8 cellular contexts compared by ENCODE assay signal in genomic region chr7:80453699-80454340, GRCh38. TPM values are rescaled to one million over a fixed set of nuclear protein-coding genes. Genes with fewer than 3 reads are reported as not detected.
DNase-seq lines count a peak whose midpoint lies in the region; ATAC-seq and TF ChIP-seq lines count a peak whose summit lies in the region.

No MANE protein-coding gene starts in this region.

- H3K9me3 ChIP-seq in mammary epithelial cell (replicated peaks; ENCODE audit: insufficient read depth, low read length) (no peaks in the 10 kb centered on the region), neural cell (ENCODE audit: low read length) (no peaks in the 10 kb centered on the region), thyroid gland (no peaks in the 10 kb centered on the region)

- H3K27ac ChIP-seq in mammary epithelial cell (ENCODE audit: insufficient read depth, low read depth, low read length), result no peak overlapping the region
- no peak overlapping the region for H3K27ac ChIP-seq in neural cell (ENCODE audit: low read length)
- no peak overlapping the region for H3K27ac ChIP-seq in thyroid gland

- TF ChIP-seq RAD21 in neural cell (conservative IDR thresholded peaks at IDR 0.05), result peak; percentile 86

- TF ChIP-seq EP300 in neural cell (conservative IDR thresholded peaks at IDR 0.05; ENCODE audit: poor library complexity, severe bottlenecking), result no peak

- H3K4me1 ChIP-seq in mammary epithelial cell (ENCODE audit: insufficient read depth, low read length) (peaks cover 4% of the 10 kb centered on the region), thyroid gland (no peaks in the 10 kb centered on the region)

- H3K9me2 ChIP-seq in neural cell (ENCODE audit: insufficient read depth, low read length), result no peaks in the 10 kb centered on the region

- ATAC-seq in HG03520 (IDR thresholded peaks at IDR 0.05; ENCODE audit: unreplicated experiment), result no peak
- no peak for ATAC-seq in GM21390 (IDR thresholded peaks at IDR 0.05; ENCODE audit: unreplicated experiment)

- H3K36me3 ChIP-seq in GM06990 (ENCODE audit: control insufficient read depth, insufficient read depth, low read length) (no peaks in the 10 kb centered on the region), mammary epithelial cell (ENCODE audit: insufficient read depth, low read length) (no peaks in the 10 kb centered on the region), neural cell (ENCODE audit: insufficient read depth, low read length) (no peaks in the 10 kb centered on the region), thyroid gland (no peaks in the 10 kb centered on the region)

- H4K20me1 ChIP-seq in mammary epithelial cell (ENCODE audit: insufficient read depth, low read length), result no peaks in the 10 kb centered on the region
- no peaks in the 10 kb centered on the region for H4K20me1 ChIP-seq in neural cell (ENCODE audit: insufficient read depth)

- TF ChIP-seq CTCF in GM06990 (IDR thresholded peaks at IDR 0.05; ENCODE audit: insufficient read depth, low read length, poor library complexity, severe bottlenecking) (peak; percentile 20), mammary epithelial cell (conservative IDR thresholded peaks at IDR 0.05 in 1 of 2, IDR thresholded peaks at IDR 0.05 in 1 of 2; ENCODE audit: extremely low read depth in 1 of 2, insufficient read depth in 1 of 2, low read depth in 1 of 2, low read length in 2 of 2) (peak; percentile 38 to 39), neural cell (IDR thresholded peaks at IDR 0.05; ENCODE audit: poor library complexity, severe bottlenecking) (peak; percentile 79), thyroid gland (IDR thresholded peaks at IDR 0.05) (peak in 3 of 6 experiments; percentile 31 to 40 (median 38))

- in situ Hi-C loops in mammary epithelial cell (cut with MboI; ENCODE audit: low sequenced_read_pairs in 2 of 2), result no loop called here

- H3K9ac ChIP-seq in mammary epithelial cell (ENCODE audit: insufficient read depth, low read length) (no peak overlapping the region), neural cell (ENCODE audit: low read length) (no peak overlapping the region)

- DNase-seq in GM06990 (ENCODE audit: extremely low read depth, insufficient read length) (no peak), NCI-H1092 (lab: John Stamatoyannopoulos, UW) (peak; percentile 18), mammary epithelial cell (no peak), thyroid gland (no peak)
- DNase-seq in effector CD8-positive, alpha-beta T cell (lab: John Stamatoyannopoulos, UW), result no peak

- H2AFZ ChIP-seq in mammary epithelial cell (ENCODE audit: low read depth, low read length), result no peak overlapping the region
- no peak overlapping the region for H2AFZ ChIP-seq in neural cell (ENCODE audit: low read depth, low read length)

- H3K27me3 ChIP-seq in GM06990 (replicated peaks; ENCODE audit: control insufficient read depth, insufficient read depth, low read length) (no peaks in the 10 kb centered on the region), mammary epithelial cell (ENCODE audit: insufficient read depth, low read length) (no peaks in the 10 kb centered on the region), neural cell (ENCODE audit: insufficient read depth, low read depth, low read length) (no peaks in the 10 kb centered on the region), thyroid gland (no peaks in the 10 kb centered on the region)

- dilution Hi-C loops in mammary epithelial cell (cut with HindIII; ENCODE audit: low sequenced_read_pairs), result no loop called here

- intact Hi-C loops in mammary epithelial cell (cut with micrococcal nuclease), result loop anchor here (1.0 to 2.0 kb wide), 4 partner anchors 22 to 393 kb away; no protein-coding TSS in a partner anchor
- intact Hi-C loops in thyroid gland (cut with DNase I), result loop anchor here (5.0 kb wide), 1 partner anchor 397 kb away; no protein-coding TSS in a partner anchor

- H3K4me2 ChIP-seq in mammary epithelial cell (ENCODE audit: insufficient read depth, low read depth, low read length) (no peak overlapping the region), neural cell (ENCODE audit: low read length) (no peak overlapping the region)

- H3K79me2 ChIP-seq in mammary epithelial cell (ENCODE audit: insufficient read depth, low read length) (no peaks in the 10 kb centered on the region), neural cell (replicated peaks; ENCODE audit: insufficient read depth, low read length) (no peaks in the 10 kb centered on the region)

- BruUV-seq in mammary epithelial cell (replicated peaks; lab: Mats Ljungman, UMichigan), result no TSS peak

- WGBS in mammary epithelial cell (ENCODE audit: low coverage, missing lambda C conversion rate), result 50% methylated on average over 2 of the region's 2 CpGs
- 70 to 77% methylated on average over 2 of the region's 2 CpGs for WGBS in thyroid gland, 2 donors

- CTCF ChIA-PET in mammary epithelial cell (lab: Charles Lee; ENCODE audit: low non-redundant PET), result no interaction called here

- no peak for TF ChIP-seq POLR2A in thyroid gland (IDR thresholded peaks at IDR 0.05)

- no peaks in the 10 kb centered on the region for H3F3A ChIP-seq in neural cell (ENCODE audit: insufficient read depth, low read length, poor library complexity, severe bottlenecking)

- no peak overlapping the region for H3K4me3 ChIP-seq in GM06990 (replicated peaks; ENCODE audit: low read depth, low read length)
- no peak overlapping the region for H3K4me3 ChIP-seq in mammary epithelial cell (replicated peaks in 1 of 3; ENCODE audit: insufficient read depth in 1 of 3, low read depth in 2 of 3, low read length in 3 of 3)
- H3K4me3 ChIP-seq in neural cell (ENCODE audit: low read length), result no peak overlapping the region
- H3K4me3 ChIP-seq in thyroid gland (replicated peaks in 1 of 3), result no peak overlapping the region

TF ChIP-seq in neural cell, 6 proteins besides CTCF, POLR2A, EP300 and RAD21:
- TF ChIP-seq TAF1 (IDR thresholded peaks at IDR 0.05; ENCODE audit: low read depth) (no peak), MXI1 (conservative IDR thresholded peaks at IDR 0.05; ENCODE audit: poor library complexity, severe bottlenecking) (no peak), REST (IDR thresholded peaks at IDR 0.05; ENCODE audit: borderline replicate concordance) (no peak), POLR2AphosphoS5 (IDR thresholded peaks at IDR 0.05) (no peak), SMC3 (conservative IDR thresholded peaks at IDR 0.05; ENCODE audit: poor library complexity) (peak; percentile 86), EZH2 (IDR thresholded peaks at IDR 0.05; ENCODE audit: borderline replicate concordance, insufficient read depth, low read length, poor library complexity, severe bottlenecking) (no peak)

RNA-seq across cellular contexts. Expression of gene GNAT3, which starts 58.0 kb away (rescaled TPM):
- total RNA-seq in mammary epithelial cell (not detected), thyroid gland (not detected)
- polyA plus RNA-seq in mammary epithelial cell (not detected), neural cell (not detected in 2 replicates)
- polyA minus RNA-seq in mammary epithelial cell (not detected), neural cell (not detected in 2 replicates)
